1 cellular context compared by ENCODE assay signal in the genomic region with DNA sequence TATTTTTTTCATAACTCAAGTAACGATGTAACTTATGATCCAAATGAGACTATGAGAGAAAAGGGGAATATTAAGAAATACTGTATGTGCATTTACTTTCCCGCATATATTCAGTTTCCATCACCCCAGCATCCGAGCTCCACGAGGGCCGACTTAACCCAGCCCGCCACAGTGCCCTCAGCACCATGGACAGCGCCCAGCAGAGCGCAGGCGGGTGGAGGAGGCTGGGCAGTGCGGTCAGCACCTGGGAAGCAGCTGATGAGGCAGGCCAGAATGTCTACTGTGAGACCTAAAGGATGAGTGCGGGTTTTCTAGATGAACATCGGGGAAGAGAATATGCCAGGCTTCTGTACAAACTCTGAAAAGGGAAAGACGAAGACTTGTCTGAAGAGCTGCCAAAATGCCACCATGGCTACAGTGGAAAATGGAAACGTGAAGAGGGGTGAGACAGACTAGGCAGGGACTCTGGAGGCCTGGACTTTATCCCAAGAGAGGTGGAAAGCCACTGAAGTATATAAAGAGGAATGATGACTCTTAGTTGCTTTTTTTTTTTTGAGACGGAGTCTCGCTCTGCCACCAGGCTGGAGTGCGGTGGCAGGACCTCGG.
A peak's percentile ranks its signal among the peaks of the same experiment; 100 is the strongest.
TF ChIP-seq lines count a peak whose summit lies in the region.

No MANE protein-coding gene starts in this region.

TF ChIP-seq in K562, 482 proteins besides CTCF, POLR2A, EP300 and RAD21 (continued from another document and continues in another):
- TF ChIP-seq TAF1 (IDR thresholded peaks at IDR 0.05; ENCODE audit: control insufficient read depth, extremely low read depth, insufficient read depth, low read length, severe bottlenecking) (no peak), SAP30 (IDR thresholded peaks at IDR 0.05; ENCODE audit: borderline replicate concordance, insufficient read depth, low read depth, low read length, poor library complexity, severe bottlenecking) (no peak), MEF2D (tag; conservative IDR thresholded peaks at IDR 0.05; ENCODE audit: low read depth) (no peak), ZNF764 (CRISPR knock-in tag; IDR thresholded peaks at IDR 0.05; ENCODE audit: low read depth) (no peak), KHSRP (IDR thresholded peaks at IDR 0.05) (no peak), HNRNPL (IDR thresholded peaks at IDR 0.05; ENCODE audit: low read depth, low read length) (no peak), ZFX (CRISPR knock-in tag; IDR thresholded peaks at IDR 0.05) (no peak), ZNF586 (CRISPR knock-in tag; conservative IDR thresholded peaks at IDR 0.05) (no peak), BRF1 (IDR thresholded peaks at IDR 0.05; ENCODE audit: borderline replicate concordance, extremely low read depth, insufficient read length) (no peak), KAT7 (CRISPR knock-in tag; IDR thresholded peaks at IDR 0.05; ENCODE audit: borderline replicate concordance) (no peak), ETV1 (tag; conservative IDR thresholded peaks at IDR 0.05; ENCODE audit: low read depth) (no peak), ERF (CRISPR knock-in tag; IDR thresholded peaks at IDR 0.05) (no peak), MXI1 (IDR thresholded peaks at IDR 0.05; ENCODE audit: low read depth, low read length) (no peak), PTRF (tag; IDR thresholded peaks at IDR 0.05) (no peak), FOXP4 (CRISPR knock-in tag; IDR thresholded peaks at IDR 0.05; ENCODE audit: borderline replicate concordance) (peak; percentile 90; the same call in 1 of the 2 replicates), SRF (CRISPR knock-in tag; IDR thresholded peaks at IDR 0.05) (peak in 1 of 2 experiments; percentile 79; a peak in 2 of 4 replicates), ZNF134 (CRISPR knock-in tag; conservative IDR thresholded peaks at IDR 0.05) (no peak), KLF1 (tag; IDR thresholded peaks at IDR 0.05) (no peak), TRIM28 (IDR thresholded peaks at IDR 0.05) (no peak), DPF2 (IDR thresholded peaks at IDR 0.05) (no peak), ZNF695 (CRISPR knock-in tag; IDR thresholded peaks at IDR 0.05) (no peak), ZNF347 (CRISPR knock-in tag; IDR thresholded peaks at IDR 0.05; ENCODE audit: low read depth) (no peak), FOXO4 (CRISPR knock-in tag; IDR thresholded peaks at IDR 0.05) (no peak), KDM4B (IDR thresholded peaks at IDR 0.05; ENCODE audit: borderline replicate concordance in 2 of 2, low read depth in 1 of 2) (no peak), GABPB1 (CRISPR knock-in tag; IDR thresholded peaks at IDR 0.05) (peak; percentile 68; the same call in 1 of the 2 replicates), TARDBP (IDR thresholded peaks at IDR 0.05) (no peak), EHMT2 (IDR thresholded peaks at IDR 0.05) (peak; percentile 99), BHLHE40 (IDR thresholded peaks at IDR 0.05; ENCODE audit: low read length) (0 out of 2 replicates have a peak, but pooled peaks have one; percentile 17), TFAP4 (CRISPR knock-in tag; IDR thresholded peaks at IDR 0.05; ENCODE audit: borderline replicate concordance) (peak; percentile 93), MYNN (IDR thresholded peaks at IDR 0.05) (no peak), MYNN (CRISPR knock-in tag; IDR thresholded peaks at IDR 0.05) (peak; percentile 77; the same call in 1 of the 2 replicates), MEF2A (IDR thresholded peaks at IDR 0.05; ENCODE audit: control insufficient read depth, low read depth, low read length) (no peak), ZNF707 (CRISPR knock-in tag; conservative IDR thresholded peaks at IDR 0.05) (no peak), CCAR2 (IDR thresholded peaks at IDR 0.05; ENCODE audit: low read depth, low read length) (no peak), ELF4 (CRISPR knock-in tag; IDR thresholded peaks at IDR 0.05) (no peak), SRSF7 (optimal IDR thresholded peaks at IDR 0.05; ENCODE audit: low read depth, low read length) (no peak), ETV5 (CRISPR knock-in tag; IDR thresholded peaks at IDR 0.05; ENCODE audit: low read depth) (peak; percentile 57; the same call in 1 of the 2 replicates), TAL1 (IDR thresholded peaks at IDR 0.05) (no peak), NFE2 (IDR thresholded peaks at IDR 0.05; ENCODE audit: low read depth) (no peak), MAFG (tag; conservative IDR thresholded peaks at IDR 0.05) (no peak), ZNF316 (IDR thresholded peaks at IDR 0.05) (no peak), MTA2 (IDR thresholded peaks at IDR 0.05; ENCODE audit: low read depth) (no peak), VEZF1 (CRISPR knock-in tag; IDR thresholded peaks at IDR 0.05) (peak; percentile 18; the same call in 1 of the 2 replicates), TCF15 (CRISPR knock-in tag; IDR thresholded peaks at IDR 0.05) (no peak), FOXK1 (CRISPR knock-in tag; IDR thresholded peaks at IDR 0.05; ENCODE audit: borderline replicate concordance) (peak; percentile 82; the same call in 1 of the 2 replicates)
- TF ChIP-seq, protein P1, sequence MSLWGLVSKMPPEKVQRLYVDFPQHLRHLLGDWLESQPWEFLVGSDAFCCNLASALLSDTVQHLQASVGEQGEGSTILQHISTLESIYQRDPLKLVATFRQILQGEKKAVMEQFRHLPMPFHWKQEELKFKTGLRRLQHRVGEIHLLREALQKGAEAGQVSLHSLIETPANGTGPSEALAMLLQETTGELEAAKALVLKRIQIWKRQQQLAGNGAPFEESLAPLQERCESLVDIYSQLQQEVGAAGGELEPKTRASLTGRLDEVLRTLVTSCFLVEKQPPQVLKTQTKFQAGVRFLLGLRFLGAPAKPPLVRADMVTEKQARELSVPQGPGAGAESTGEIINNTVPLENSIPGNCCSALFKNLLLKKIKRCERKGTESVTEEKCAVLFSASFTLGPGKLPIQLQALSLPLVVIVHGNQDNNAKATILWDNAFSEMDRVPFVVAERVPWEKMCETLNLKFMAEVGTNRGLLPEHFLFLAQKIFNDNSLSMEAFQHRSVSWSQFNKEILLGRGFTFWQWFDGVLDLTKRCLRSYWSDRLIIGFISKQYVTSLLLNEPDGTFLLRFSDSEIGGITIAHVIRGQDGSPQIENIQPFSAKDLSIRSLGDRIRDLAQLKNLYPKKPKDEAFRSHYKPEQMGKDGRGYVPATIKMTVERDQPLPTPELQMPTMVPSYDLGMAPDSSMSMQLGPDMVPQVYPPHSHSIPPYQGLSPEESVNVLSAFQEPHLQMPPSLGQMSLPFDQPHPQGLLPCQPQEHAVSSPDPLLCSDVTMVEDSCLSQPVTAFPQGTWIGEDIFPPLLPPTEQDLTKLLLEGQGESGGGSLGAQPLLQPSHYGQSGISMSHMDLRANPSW (CRISPR knock-in tag; IDR thresholded peaks at IDR 0.05) = no peak
- TF ChIP-seq, protein P2, sequence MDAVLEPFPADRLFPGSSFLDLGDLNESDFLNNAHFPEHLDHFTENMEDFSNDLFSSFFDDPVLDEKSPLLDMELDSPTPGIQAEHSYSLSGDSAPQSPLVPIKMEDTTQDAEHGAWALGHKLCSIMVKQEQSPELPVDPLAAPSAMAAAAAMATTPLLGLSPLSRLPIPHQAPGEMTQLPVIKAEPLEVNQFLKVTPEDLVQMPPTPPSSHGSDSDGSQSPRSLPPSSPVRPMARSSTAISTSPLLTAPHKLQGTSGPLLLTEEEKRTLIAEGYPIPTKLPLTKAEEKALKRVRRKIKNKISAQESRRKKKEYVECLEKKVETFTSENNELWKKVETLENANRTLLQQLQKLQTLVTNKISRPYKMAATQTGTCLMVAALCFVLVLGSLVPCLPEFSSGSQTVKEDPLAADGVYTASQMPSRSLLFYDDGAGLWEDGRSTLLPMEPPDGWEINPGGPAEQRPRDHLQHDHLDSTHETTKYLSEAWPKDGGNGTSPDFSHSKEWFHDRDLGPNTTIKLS (IDR thresholded peaks at IDR 0.05; ENCODE audit: borderline replicate concordance, low read depth) = no peak
- TF ChIP-seq, protein P3, sequence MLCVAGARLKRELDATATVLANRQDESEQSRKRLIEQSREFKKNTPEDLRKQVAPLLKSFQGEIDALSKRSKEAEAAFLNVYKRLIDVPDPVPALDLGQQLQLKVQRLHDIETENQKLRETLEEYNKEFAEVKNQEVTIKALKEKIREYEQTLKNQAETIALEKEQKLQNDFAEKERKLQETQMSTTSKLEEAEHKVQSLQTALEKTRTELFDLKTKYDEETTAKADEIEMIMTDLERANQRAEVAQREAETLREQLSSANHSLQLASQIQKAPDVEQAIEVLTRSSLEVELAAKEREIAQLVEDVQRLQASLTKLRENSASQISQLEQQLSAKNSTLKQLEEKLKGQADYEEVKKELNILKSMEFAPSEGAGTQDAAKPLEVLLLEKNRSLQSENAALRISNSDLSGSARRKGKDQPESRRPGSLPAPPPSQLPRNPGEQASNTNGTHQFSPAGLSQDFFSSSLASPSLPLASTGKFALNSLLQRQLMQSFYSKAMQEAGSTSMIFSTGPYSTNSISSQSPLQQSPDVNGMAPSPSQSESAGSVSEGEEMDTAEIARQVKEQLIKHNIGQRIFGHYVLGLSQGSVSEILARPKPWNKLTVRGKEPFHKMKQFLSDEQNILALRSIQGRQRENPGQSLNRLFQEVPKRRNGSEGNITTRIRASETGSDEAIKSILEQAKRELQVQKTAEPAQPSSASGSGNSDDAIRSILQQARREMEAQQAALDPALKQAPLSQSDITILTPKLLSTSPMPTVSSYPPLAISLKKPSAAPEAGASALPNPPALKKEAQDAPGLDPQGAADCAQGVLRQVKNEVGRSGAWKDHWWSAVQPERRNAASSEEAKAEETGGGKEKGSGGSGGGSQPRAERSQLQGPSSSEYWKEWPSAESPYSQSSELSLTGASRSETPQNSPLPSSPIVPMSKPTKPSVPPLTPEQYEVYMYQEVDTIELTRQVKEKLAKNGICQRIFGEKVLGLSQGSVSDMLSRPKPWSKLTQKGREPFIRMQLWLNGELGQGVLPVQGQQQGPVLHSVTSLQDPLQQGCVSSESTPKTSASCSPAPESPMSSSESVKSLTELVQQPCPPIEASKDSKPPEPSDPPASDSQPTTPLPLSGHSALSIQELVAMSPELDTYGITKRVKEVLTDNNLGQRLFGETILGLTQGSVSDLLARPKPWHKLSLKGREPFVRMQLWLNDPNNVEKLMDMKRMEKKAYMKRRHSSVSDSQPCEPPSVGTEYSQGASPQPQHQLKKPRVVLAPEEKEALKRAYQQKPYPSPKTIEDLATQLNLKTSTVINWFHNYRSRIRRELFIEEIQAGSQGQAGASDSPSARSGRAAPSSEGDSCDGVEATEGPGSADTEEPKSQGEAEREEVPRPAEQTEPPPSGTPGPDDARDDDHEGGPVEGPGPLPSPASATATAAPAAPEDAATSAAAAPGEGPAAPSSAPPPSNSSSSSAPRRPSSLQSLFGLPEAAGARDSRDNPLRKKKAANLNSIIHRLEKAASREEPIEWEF (CRISPR knock-in tag; IDR thresholded peaks at IDR 0.05) = no peak
- TF ChIP-seq, protein P4, sequence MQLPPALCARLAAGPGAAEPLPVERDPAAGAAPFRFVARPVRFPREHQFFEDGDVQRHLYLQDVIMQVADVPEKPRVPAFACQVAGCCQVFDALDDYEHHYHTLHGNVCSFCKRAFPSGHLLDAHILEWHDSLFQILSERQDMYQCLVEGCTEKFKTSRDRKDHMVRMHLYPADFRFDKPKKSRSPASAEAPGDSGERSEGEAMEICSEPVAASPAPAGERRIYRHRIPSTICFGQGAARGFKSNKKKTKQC (CRISPR knock-in tag; IDR thresholded peaks at IDR 0.05) = peak; percentile 97
